ENCODE assay signal across 13 cellular contexts in the genomic region with DNA sequence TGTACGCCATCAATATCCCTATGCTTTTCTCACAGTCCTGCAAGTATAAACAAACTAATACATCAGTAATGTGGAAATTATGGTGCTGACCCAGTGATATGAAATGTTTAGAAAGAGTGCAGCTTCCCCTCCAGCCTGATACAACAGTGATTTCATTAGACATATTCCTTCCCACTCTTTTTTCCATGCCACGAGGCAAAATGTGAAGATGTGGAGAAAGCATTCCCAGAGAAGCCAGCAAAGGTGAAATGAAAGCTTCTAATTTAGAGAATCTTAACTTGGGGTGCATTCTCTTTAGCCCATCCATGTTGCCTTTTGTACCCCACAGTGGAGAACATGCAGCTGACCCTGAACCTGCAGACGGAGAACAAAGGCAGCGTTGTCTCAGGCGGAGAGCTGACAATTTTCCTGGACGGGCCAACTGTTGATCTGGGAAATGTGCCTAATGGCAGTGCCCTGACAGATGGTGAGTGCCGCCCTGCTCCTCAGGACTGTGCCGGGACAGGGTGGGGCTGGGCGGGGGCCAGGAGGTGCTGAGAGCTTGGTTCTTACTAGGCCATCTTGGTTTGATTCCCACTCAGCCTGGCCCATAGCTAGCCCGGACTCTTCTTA.
DNase-seq lines count a peak whose midpoint lies in the region; ATAC-seq and TF ChIP-seq lines count a peak whose summit lies in the region.
"Had no signal": no experiment of that assay in that cellular context is flagged by ENCODE, and none has a peak within 500 bp of the region (broad histone marks: within the 10 kb centered on the region; RNA-seq: fewer than 3 reads in every experiment).

No MANE protein-coding gene starts in this region.

- H4K20me1 ChIP-seq in osteoblast (ENCODE audit: insufficient read depth, low read length) (no peaks in the 10 kb centered on the region), smooth muscle cell (ENCODE audit: low read depth) (no peaks in the 10 kb centered on the region)

- no peaks in the 10 kb centered on the region for H3K9me3 ChIP-seq in osteoblast (ENCODE audit: low read depth, low read length)
- H3K9me3 ChIP-seq in smooth muscle cell (replicated peaks; ENCODE audit: low read depth): no peaks in the 10 kb centered on the region

- no peaks in the 10 kb centered on the region for H3K79me2 ChIP-seq in osteoblast (ENCODE audit: insufficient read depth, low read length)
- H3K79me2 ChIP-seq in smooth muscle cell (ENCODE audit: low read depth): no peaks in the 10 kb centered on the region

- H3K4me3 ChIP-seq in osteoblast (ENCODE audit: insufficient read depth, low read length) (no peak overlapping the region), smooth muscle cell (no peak overlapping the region)
- H3K4me3 ChIP-seq: neural progenitor cell had no signal

- no peaks in the 10 kb centered on the region for H3K27me3 ChIP-seq in osteoblast (ENCODE audit: insufficient read depth, low read length)
- H3K27me3 ChIP-seq in smooth muscle cell (ENCODE audit: low read depth): no peaks in the 10 kb centered on the region
- H3K27me3 ChIP-seq: neural progenitor cell had no signal

- peak; percentile 67 for ATAC-seq in sciatic nerve
- ATAC-seq: activated naive CD4-positive, alpha-beta T cell treated with anti-CD3 and anti-CD28 coated beads, Interleukin-2, amount 50 U/mL, for 72 hours; T-helper 17 cell had no signal

- H3K9ac ChIP-seq in smooth muscle cell (ENCODE audit: low read depth): no peak overlapping the region
- H3K9ac ChIP-seq: neural progenitor cell had no signal

- H3K27ac ChIP-seq in osteoblast (ENCODE audit: low read depth, low read length) (no peak overlapping the region), smooth muscle cell (ENCODE audit: low read depth) (no peak overlapping the region)
- H3K27ac ChIP-seq: neural progenitor cell had no signal

- H3K4me2 ChIP-seq in osteoblast (ENCODE audit: insufficient read depth, low read length): no peak overlapping the region
- no peak overlapping the region for H3K4me2 ChIP-seq in smooth muscle cell
- H3K4me2 ChIP-seq: neural progenitor cell had no signal

- H2AFZ ChIP-seq in osteoblast (ENCODE audit: low read length): no peak overlapping the region
- H2AFZ ChIP-seq in smooth muscle cell (ENCODE audit: low read depth): no peak overlapping the region
- H2AFZ ChIP-seq: neural progenitor cell had no signal

- TF ChIP-seq CTCF in osteoblast (IDR thresholded peaks at IDR 0.05; ENCODE audit: extremely low read depth, low read depth, low read length): no peak
- no peak for TF ChIP-seq CTCF in smooth muscle cell (IDR thresholded peaks at IDR 0.05; ENCODE audit: borderline replicate concordance, insufficient read depth, poor library complexity, severe bottlenecking)

- DNase-seq in LoVo (ENCODE audit: low spot score) (peak; percentile 10), cerebellar nuclear complex (lab: John Stamatoyannopoulos, UW) (peak; percentile 62 to 89), hypothalamus (lab: John Stamatoyannopoulos, UW) (peak in 45 of 51 donors; percentile 2 to 87 (median 51)), sciatic nerve (ENCODE audit: low spot score) (no peak), activated T-cell treated with anti-CD3 and anti-CD28 coated beads for 4 hours (no peak), osteoblast (ENCODE audit: insufficient read length, low spot score, missing footprints) (no peak), NCI-H2107 treated with DMSO at 0.1 percent for 48 hours (lab: John Stamatoyannopoulos, UW; ENCODE audit: unreplicated experiment) (no peak), smooth muscle cell (lab: John Stamatoyannopoulos, UW; ENCODE audit: unreplicated experiment) (no peak)
- DNase-seq: activated CD4-positive, alpha-beta memory T cell treated with anti-CD3 and anti-CD28 coated beads for 36 hours; AML-193; T-helper 17 cell had no signal

- intact Hi-C loops in sciatic nerve (cut with DNase I): no loop called here

- H3K36me3 ChIP-seq in osteoblast (ENCODE audit: insufficient read depth, low read length) (no peaks in the 10 kb centered on the region), smooth muscle cell (ENCODE audit: low read depth) (no peaks in the 10 kb centered on the region)
- H3K36me3 ChIP-seq: neural progenitor cell had no signal

- H3F3A ChIP-seq in smooth muscle cell (ENCODE audit: low read depth): no peaks in the 10 kb centered on the region

- H3K4me1 ChIP-seq in osteoblast (ENCODE audit: insufficient read depth, low read length): no peaks in the 10 kb centered on the region
- H3K4me1 ChIP-seq in smooth muscle cell (ENCODE audit: low read depth): no peaks in the 10 kb centered on the region

- WGBS in smooth muscle cell (ENCODE audit: low lambda C conversion rate): 91% methylated on average over 10 of the region's 10 CpGs

Comparison
In these comparisons a context has a peak if more than half of its experiments do, and no peak if none do; other contexts are left out.
1. DNase-seq: peak in LoVo (single experiment), cerebellar nuclear complex (2 of 2) and hypothalamus (45 of 51); none in sciatic nerve (single experiment), activated T-cell treated with anti-CD3 and anti-CD28 coated beads for 4 hours (single experiment), osteoblast (single experiment), NCI-H2107 treated with DMSO at 0.1 percent for 48 hours (single experiment) and smooth muscle cell (single experiment).